In genomic region chr11:118434553-118435232, GRCh38 we compare ENCODE assay signal across 1 cellular context.
TF ChIP-seq lines count a peak whose summit lies in the region.

No MANE protein-coding gene starts in this region.

TF ChIP-seq in K562, 482 proteins besides CTCF, POLR2A, EP300 and RAD21 (continued from another document and continues in another):
- TF ChIP-seq ZNF263 (CRISPR knock-in tag; IDR thresholded peaks at IDR 0.05; ENCODE audit: borderline replicate concordance) (0 out of 2 replicates have a peak, but pooled peaks have one; percentile 40), ZBTB33 (CRISPR knock-in tag; IDR thresholded peaks at IDR 0.05) (peak; percentile 31; the same call in 1 of the 2 replicates), SIN3A (IDR thresholded peaks at IDR 0.05; ENCODE audit: borderline replicate concordance in 2 of 2, control insufficient read depth in 1 of 2, low read depth in 2 of 2, low read length in 2 of 2) (peak in 1 of 2 experiments; percentile 97; a peak in 2 of 4 replicates), USF1 (CRISPR knock-in tag; IDR thresholded peaks at IDR 0.05) (no peak), AFF1 (IDR thresholded peaks at IDR 0.05; ENCODE audit: low read depth in 1 of 2, partially characterized antibody in 2 of 2) (peak in 1 of 2 experiments; percentile 81), E2F4 (CRISPR knock-in tag; IDR thresholded peaks at IDR 0.05; ENCODE audit: low read depth) (0 out of 2 replicates have a peak, but pooled peaks have one; percentile 17), HOXB6 (CRISPR knock-in tag; IDR thresholded peaks at IDR 0.05; ENCODE audit: borderline replicate concordance) (no peak), POLR3G (IDR thresholded peaks at IDR 0.05; ENCODE audit: extremely low read depth, insufficient read length, insufficient replicate concordance) (no peak), ZNF12 (CRISPR knock-in tag; IDR thresholded peaks at IDR 0.05) (0 out of 2 replicates have a peak, but pooled peaks have one; percentile 41), ZNF655 (CRISPR knock-in tag; IDR thresholded peaks at IDR 0.05) (no peak), ZNF280B (CRISPR knock-in tag; IDR thresholded peaks at IDR 0.05) (no peak), ATF7 (IDR thresholded peaks at IDR 0.05) (0 out of 2 replicates have a peak, but pooled peaks have one; percentile 9), MAZ (CRISPR knock-in tag; conservative IDR thresholded peaks at IDR 0.05 in 1 of 2, IDR thresholded peaks at IDR 0.05 in 1 of 2) (0 out of 4 replicates have a peak, but pooled peaks of 1 of the 2 experiments have one; percentile 51), HNRNPLL (IDR thresholded peaks at IDR 0.05; ENCODE audit: low read depth, low read length, poor library complexity, severe bottlenecking) (no peak), HDAC1 (IDR thresholded peaks at IDR 0.05) (peak in 1 of 2 experiments; percentile 53; a peak in 1 of 4 replicates), PTBP1 (IDR thresholded peaks at IDR 0.05; ENCODE audit: low read depth, low read length) (0 out of 2 replicates have a peak, but pooled peaks have one; percentile 26), KDM1A (IDR thresholded peaks at IDR 0.05) (no peak), CCNT2 (IDR thresholded peaks at IDR 0.05; ENCODE audit: borderline replicate concordance, extremely low read depth, insufficient read length, low read depth, low read length) (no peak), FOXP4 (CRISPR knock-in tag; IDR thresholded peaks at IDR 0.05; ENCODE audit: borderline replicate concordance) (0 out of 2 replicates have a peak, but pooled peaks have one; percentile 72), RFX5 (IDR thresholded peaks at IDR 0.05; ENCODE audit: low read depth, low read length) (no peak), ZNF124 (CRISPR knock-in tag; IDR thresholded peaks at IDR 0.05) (no peak), HBP1 (CRISPR knock-in tag; IDR thresholded peaks at IDR 0.05) (no peak), ELK1 (CRISPR knock-in tag; IDR thresholded peaks at IDR 0.05) (no peak), MBD2 (IDR thresholded peaks at IDR 0.05; ENCODE audit: borderline replicate concordance, low read depth) (0 out of 2 replicates have a peak, but pooled peaks have one; percentile 5), CGGBP1 (CRISPR knock-in tag; IDR thresholded peaks at IDR 0.05) (no peak), FOXM1 (IDR thresholded peaks at IDR 0.05; ENCODE audit: low read depth) (no peak), FOXM1 (CRISPR knock-in tag; IDR thresholded peaks at IDR 0.05; ENCODE audit: low read depth) (0 out of 2 replicates have a peak, but pooled peaks have one; percentile 64), GTF2F1 (IDR thresholded peaks at IDR 0.05; ENCODE audit: low read depth, low read length) (no peak), NKRF (IDR thresholded peaks at IDR 0.05; ENCODE audit: borderline replicate concordance) (peak; percentile 76; the same call in 1 of the 2 replicates), SMARCA4 (IDR thresholded peaks at IDR 0.05) (peak; percentile 15; the same call in 1 of the 2 replicates), FOXP1 (CRISPR knock-in tag; IDR thresholded peaks at IDR 0.05) (0 out of 2 replicates have a peak, but pooled peaks have one; percentile 67), ID3 (CRISPR knock-in tag; IDR thresholded peaks at IDR 0.05) (no peak), ID3 (tag; IDR thresholded peaks at IDR 0.05) (no peak), ZEB2 (IDR thresholded peaks at IDR 0.05) (no peak), ETS1 (conservative IDR thresholded peaks at IDR 0.05; ENCODE audit: control insufficient read depth, low read depth, low read length) (peak; percentile 61; the same call in 1 of the 2 replicates)
